10 cellular contexts compared by ENCODE assay signal in the genomic region with DNA sequence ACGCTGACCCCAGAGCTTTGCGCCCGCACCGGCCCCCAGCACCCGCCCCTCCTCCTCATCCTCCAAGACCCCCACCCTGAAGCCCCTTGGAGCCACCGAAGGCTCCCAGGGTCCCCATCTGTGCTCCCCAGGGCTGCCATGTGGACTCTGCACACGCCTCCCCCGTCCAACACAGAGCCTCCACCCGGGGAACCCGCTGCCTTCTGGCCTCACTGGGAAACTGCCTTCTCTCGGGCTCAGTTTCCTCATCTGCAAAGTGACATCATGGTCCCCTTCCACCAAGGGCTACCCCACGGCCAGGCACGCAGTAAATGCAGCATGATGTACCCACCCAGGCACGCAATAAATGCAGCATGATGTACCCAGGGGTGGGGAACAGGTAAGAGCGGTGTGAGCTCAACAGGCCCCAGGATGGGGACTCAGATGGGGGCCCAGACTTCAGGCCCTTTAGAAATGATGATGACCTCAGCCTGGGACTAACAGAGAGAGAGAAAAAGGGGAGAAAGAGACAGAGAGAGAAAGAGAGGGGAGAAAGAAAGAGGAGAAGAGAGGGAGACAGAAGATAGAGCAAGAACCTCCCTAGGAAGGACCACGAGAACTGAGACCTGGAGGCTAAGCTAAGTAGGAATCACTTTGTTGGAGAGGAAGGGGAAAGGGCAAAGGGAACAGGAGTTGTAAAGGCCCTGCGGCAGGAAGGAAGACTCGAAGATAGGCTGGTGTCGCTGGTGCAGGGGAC. TPM values are rescaled to one million over a fixed set of nuclear protein-coding genes. Genes with fewer than 3 reads are reported as not detected.
DNase-seq lines count a peak whose midpoint lies in the region; ATAC-seq, FAIRE-seq and TF ChIP-seq lines count a peak whose summit lies in the region.
"Had no signal": no experiment of that assay in that cellular context is flagged by ENCODE, and none has a peak within 500 bp of the region (broad histone marks: within the 10 kb centered on the region; RNA-seq: fewer than 3 reads in every experiment).

No MANE protein-coding gene starts in this region.

- H3K4me1 Mint-ChIP-seq in T-helper 17 cell, result peaks cover 18% of the 10 kb centered on the region

- H3K36me3 Mint-ChIP-seq in T-helper 17 cell (ENCODE audit: low read depth), result no peaks in the 10 kb centered on the region

- H3K36me3 ChIP-seq in HEK293 (ENCODE audit: control insufficient read depth in 2 of 2, insufficient read depth in 1 of 2, low read length in 2 of 2) (no peaks in the 10 kb centered on the region), small intestine (ENCODE audit: control insufficient read depth in 2 of 2, insufficient read depth in 2 of 2, low read length in 2 of 2) (no peaks in the 10 kb centered on the region)

- DNase-seq in T-helper 17 cell (no peak), left colon (no peak), small intestine (peak; percentile 54), NCI-H510A treated with DMSO at 0.1 percent for 48 hours (lab: John Stamatoyannopoulos, UW) (no peak), COLO668 (lab: John Stamatoyannopoulos, UW; ENCODE audit: unreplicated experiment) (no peak), anterior cingulate cortex (lab: John Stamatoyannopoulos, UW) (no peak), NCI-H1930 (lab: John Stamatoyannopoulos, UW) (no peak)
- DNase-seq: NCI-H1105 had no signal

- TF ChIP-seq CTCF in HEK293 (tag by site-specific recombination; IDR thresholded peaks at IDR 0.05), result no peak

- H3K4me1 ChIP-seq in HEK293 (ENCODE audit: control insufficient read depth, insufficient read depth, low read length), result peaks cover 3% of the 10 kb centered on the region; the same call in 1 of the 2 replicates
- H3K4me1 ChIP-seq in small intestine (ENCODE audit: control insufficient read depth in 2 of 2, insufficient read depth in 1 of 2, low read depth in 1 of 2, low read length in 1 of 2), result peaks cover 0 to 8% of the 10 kb centered on the region in 2 donors

- H3K27me3 ChIP-seq in small intestine (ENCODE audit: control insufficient read depth in 2 of 2, insufficient read depth in 2 of 2, low read length in 2 of 2), result no peaks in the 10 kb centered on the region

- H3K9me3 ChIP-seq in HEK293 (ENCODE audit: control insufficient read depth, insufficient read depth, low read depth, low read length) (no peaks in the 10 kb centered on the region), T-helper 17 cell (ENCODE audit: control insufficient read depth, low read length, poor library complexity, severe bottlenecking) (no peaks in the 10 kb centered on the region), small intestine (ENCODE audit: control insufficient read depth, low read depth) (no peaks in the 10 kb centered on the region)

- H3K27me3 Mint-ChIP-seq in T-helper 17 cell, result no peaks in the 10 kb centered on the region

- intact Hi-C loops in left colon (cut with DNase I, micrococcal nuclease), result no loop called here

- 26 to 51% (median 48%) methylated on average over 13 to 19 of the region's 19 CpGs for WGBS in small intestine, 3 donors

- FAIRE-seq in small intestine (lab: Jason Lieb, UNC), result no peak

- H3K4me3 ChIP-seq in HEK293 (ENCODE audit: low read depth, low read length) (no peak overlapping the region), small intestine (ENCODE audit: low read depth in 1 of 2, low read length in 2 of 2) (no peak overlapping the region)
- H3K4me3 ChIP-seq: GM23338 had no signal

- peak overlapping the region; percentile 71 for H3K4me3 Mint-ChIP-seq in T-helper 17 cell
- H3K4me3 Mint-ChIP-seq: GM23338 had no signal

- peak overlapping the region; percentile 87 for H3K27ac Mint-ChIP-seq in T-helper 17 cell
- H3K27ac Mint-ChIP-seq: GM23338 had no signal

- CTCF ChIA-PET in HEK293 (lab: Yijun Ruan, JAX), result interaction anchor here (0.5 to 3.4 kb wide), 4 partner anchors 12 to 269 kb away, joined by 3 to 13 read pairs (median 4); no protein-coding TSS in a partner anchor

- ATAC-seq in T-helper 17 cell (no peak), left colon (peak; percentile 1)
- ATAC-seq: GM23338 had no signal

- H3K27ac ChIP-seq in HEK293 (ENCODE audit: extremely low read depth, low read depth, low read length) (no peak overlapping the region), small intestine (ENCODE audit: low read depth in 1 of 2, low read length in 1 of 2) (peak overlapping the region; percentile 94 to 95)

- POLR2A ChIA-PET in HEK293 (lab: Yijun Ruan, JAX), result no interaction called here

TF ChIP-seq in HEK293, 187 proteins besides CTCF, POLR2A, EP300 and RAD21:
- TF ChIP-seq PRDM1 (tag by site-specific recombination; IDR thresholded peaks at IDR 0.05) (peak; percentile 76), ZNF366 (tag by site-specific recombination; conservative IDR thresholded peaks at IDR 0.05) (peak; percentile 77), KLF8 (tag by site-specific recombination; IDR thresholded peaks at IDR 0.05) (0 out of 2 replicates have a peak, but pooled peaks have one; percentile 4), GLIS2 (tag by site-specific recombination; IDR thresholded peaks at IDR 0.05) (no peak), ZNF623 (tag by site-specific recombination; IDR thresholded peaks at IDR 0.05) (peak; percentile 45; the same call in 1 of the 2 replicates), SCRT2 (tag by site-specific recombination; IDR thresholded peaks at IDR 0.05) (0 out of 2 replicates have a peak, but pooled peaks have one; percentile 23), ZNF140 (tag by site-specific recombination; IDR thresholded peaks at IDR 0.05) (no peak)
- TF ChIP-seq, protein P1, sequence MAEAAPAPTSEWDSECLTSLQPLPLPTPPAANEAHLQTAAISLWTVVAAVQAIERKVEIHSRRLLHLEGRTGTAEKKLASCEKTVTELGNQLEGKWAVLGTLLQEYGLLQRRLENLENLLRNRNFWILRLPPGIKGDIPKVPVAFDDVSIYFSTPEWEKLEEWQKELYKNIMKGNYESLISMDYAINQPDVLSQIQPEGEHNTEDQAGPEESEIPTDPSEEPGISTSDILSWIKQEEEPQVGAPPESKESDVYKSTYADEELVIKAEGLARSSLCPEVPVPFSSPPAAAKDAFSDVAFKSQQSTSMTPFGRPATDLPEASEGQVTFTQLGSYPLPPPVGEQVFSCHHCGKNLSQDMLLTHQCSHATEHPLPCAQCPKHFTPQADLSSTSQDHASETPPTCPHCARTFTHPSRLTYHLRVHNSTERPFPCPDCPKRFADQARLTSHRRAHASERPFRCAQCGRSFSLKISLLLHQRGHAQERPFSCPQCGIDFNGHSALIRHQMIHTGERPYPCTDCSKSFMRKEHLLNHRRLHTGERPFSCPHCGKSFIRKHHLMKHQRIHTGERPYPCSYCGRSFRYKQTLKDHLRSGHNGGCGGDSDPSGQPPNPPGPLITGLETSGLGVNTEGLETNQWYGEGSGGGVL (tag by site-specific recombination; IDR thresholded peaks at IDR 0.05), result peak; percentile 58
- TF ChIP-seq, protein P2, sequence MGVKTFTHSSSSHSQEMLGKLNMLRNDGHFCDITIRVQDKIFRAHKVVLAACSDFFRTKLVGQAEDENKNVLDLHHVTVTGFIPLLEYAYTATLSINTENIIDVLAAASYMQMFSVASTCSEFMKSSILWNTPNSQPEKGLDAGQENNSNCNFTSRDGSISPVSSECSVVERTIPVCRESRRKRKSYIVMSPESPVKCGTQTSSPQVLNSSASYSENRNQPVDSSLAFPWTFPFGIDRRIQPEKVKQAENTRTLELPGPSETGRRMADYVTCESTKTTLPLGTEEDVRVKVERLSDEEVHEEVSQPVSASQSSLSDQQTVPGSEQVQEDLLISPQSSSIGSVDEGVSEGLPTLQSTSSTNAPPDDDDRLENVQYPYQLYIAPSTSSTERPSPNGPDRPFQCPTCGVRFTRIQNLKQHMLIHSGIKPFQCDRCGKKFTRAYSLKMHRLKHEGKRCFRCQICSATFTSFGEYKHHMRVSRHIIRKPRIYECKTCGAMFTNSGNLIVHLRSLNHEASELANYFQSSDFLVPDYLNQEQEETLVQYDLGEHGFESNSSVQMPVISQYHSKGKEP (tag by site-specific recombination; IDR thresholded peaks at IDR 0.05), result peak; percentile 53; the same call in 1 of the 2 replicates

RNA-seq across cellular contexts. Expression of a gene that starts 2.5 kb away (rescaled TPM):
- 1 to 10 TPM; 3.2 to 3.4 TPM for total RNA-seq in T-helper 17 cell
- 10 to 100 TPM; 68.6 to 83.2 TPM for total RNA-seq in left colon
- polyA plus RNA-seq in small intestine, result 100 to 1,000 TPM in 2 of 3 donors, 10 to 100 TPM in 1; 67.9 to 533 (median 442) TPM

RNA-seq across cellular contexts. Expression of a gene that starts 42.4 kb away (rescaled TPM):
- total RNA-seq in T-helper 17 cell, result 10 to 100 TPM; 88.2 to 89.4 TPM
- total RNA-seq in left colon, result 10 to 100 TPM; 67.7 to 67.8 TPM
- polyA plus RNA-seq in small intestine, result 10 to 100 TPM; 56.5 to 83.2 (median 81.4) TPM

Comparison
In these comparisons a context has a peak if more than half of its experiments do, and no peak if none do; other contexts are left out.
1. RNA of a gene that starts 2.5 kb away (total RNA-seq): 68.6 to 83.2 TPM in left colon; 3.2 to 3.4 TPM in T-helper 17 cell; every median in the first group is over 10 times any median in the second.